8 cellular contexts compared by ENCODE assay signal in genomic region chr1:150165622-150166612, GRCh38. TPM values are rescaled to one million over a fixed set of nuclear protein-coding genes. Genes with fewer than 3 reads are reported as not detected.
DNase-seq lines count a peak whose midpoint lies in the region; ATAC-seq, FAIRE-seq and TF ChIP-seq lines count a peak whose summit lies in the region.

No MANE protein-coding gene starts in this region.

- H3K27ac Mint-ChIP-seq in CD4-positive, alpha-beta memory T cell, result peak overlapping the region in 3 of 7 donors; percentile 32 to 62 (median 48)

- no peaks in the 10 kb centered on the region for H3K27me3 Mint-ChIP-seq in CD4-positive, alpha-beta memory T cell

- peaks cover 17% of the 10 kb centered on the region for H3K4me1 ChIP-seq in CD4-positive, alpha-beta memory T cell (ENCODE audit: insufficient read depth, low read length)
- no peaks in the 10 kb centered on the region for H3K4me1 ChIP-seq in HEK293 (ENCODE audit: control insufficient read depth, insufficient read depth, low read length)

- peaks cover 3% of the 10 kb centered on the region in 2 donors for H3K36me3 Mint-ChIP-seq in CD4-positive, alpha-beta memory T cell

- H3K36me3 ChIP-seq in CD4-positive, alpha-beta memory T cell (ENCODE audit: insufficient read depth, low read length), result no peaks in the 10 kb centered on the region
- no peaks in the 10 kb centered on the region for H3K36me3 ChIP-seq in HEK293 (ENCODE audit: control insufficient read depth in 2 of 2, insufficient read depth in 1 of 2, low read length in 2 of 2)

- CTCF ChIA-PET in CD4-positive, alpha-beta memory T cell (lab: Charles Lee; ENCODE audit: partially characterized antibody), result interaction anchor here (0.7 to 19.3 kb wide), 19 partner anchors 9 to 202 kb away, joined by 3 to 574 read pairs (median 5); partner anchors contain the start of genes OTUD7B and VPS45
- CTCF ChIA-PET in HEK293 (lab: Yijun Ruan, JAX), result interaction anchor here (0.6 to 3.7 kb wide), 27 partner anchors 8 to 316 kb away, joined by 3 to 28 read pairs (median 4); partner anchors contain the start of genes PLEKHO1 and VPS45

- H3K4me1 Mint-ChIP-seq in CD4-positive, alpha-beta memory T cell, result peaks cover 21 to 27% (median 25%) of the 10 kb centered on the region in 4 donors

- POLR2A ChIA-PET in CD4-positive, alpha-beta memory T cell (lab: Charles Lee; ENCODE audit: partially characterized antibody), result interaction anchor here (1.4 to 11.2 kb wide), 5 partner anchors 10 to 98 kb away, joined by 4 to 130 read pairs (median 6); partner anchors contain the start of genes PLEKHO1 and VPS45
- POLR2A ChIA-PET in HEK293 (lab: Yijun Ruan, JAX), result interaction anchor here (0.9 to 1.5 kb wide), 3 partner anchors 16 to 279 kb away, joined by 3 to 4 read pairs (median 3); partner anchors contain the start of gene PLEKHO1

- no peaks in the 10 kb centered on the region for H3K9me3 ChIP-seq in CD4-positive, alpha-beta memory T cell (ENCODE audit: control insufficient read depth in 1 of 2, low read length in 2 of 2)
- H3K9me3 ChIP-seq in HEK293 (ENCODE audit: control insufficient read depth, insufficient read depth, low read depth, low read length), result no peaks in the 10 kb centered on the region

- H3K9me3 Mint-ChIP-seq in CD4-positive, alpha-beta memory T cell, result no peaks in the 10 kb centered on the region

- ATAC-seq in GM18858 (IDR thresholded peaks at IDR 0.05; ENCODE audit: unreplicated experiment) (no peak), GM19328 (IDR thresholded peaks at IDR 0.05; ENCODE audit: unreplicated experiment) (no peak)

- DNase-seq in CD4-positive, alpha-beta memory T cell, result peak; percentile 40 to 52 (median 47)
- DNase-seq in RCC 7860 (ENCODE audit: low spot score), result peak; percentile 20
- DNase-seq in activated naive CD4-positive, alpha-beta T cell treated with anti-CD3 and anti-CD28 coated beads, Interleukin-2, amount 50 U/mL, for 16 hours, result peak; percentile 53
- peak; percentile 82 for DNase-seq in iPS-NIHi7 (ENCODE audit: extremely low spot score)
- peak in 5 of 6 experiments; percentile 13 to 45 (median 35) for DNase-seq in stimulated activated naive CD4-positive, alpha-beta T cell (lab: John Stamatoyannopoulos, UW)

- no peak overlapping the region for H3K27ac ChIP-seq in CD4-positive, alpha-beta memory T cell (ENCODE audit: low read depth, low read length)
- H3K27ac ChIP-seq in HEK293 (ENCODE audit: extremely low read depth, low read depth, low read length), result no peak overlapping the region

- intact Hi-C loops in CD4-positive, alpha-beta memory T cell (cut with micrococcal nuclease), result loop anchor here (1.0 kb wide), 2 partner anchors 93 to 204 kb away; no protein-coding TSS in a partner anchor

- H3K27me3 ChIP-seq in CD4-positive, alpha-beta memory T cell (ENCODE audit: insufficient read depth, low read length), result no peaks in the 10 kb centered on the region

- no peak for FAIRE-seq in RCC 7860 (lab: Jason Lieb, UNC)

- H3K4me3 ChIP-seq in CD4-positive, alpha-beta memory T cell (ENCODE audit: low read length in 2 of 2), result no peak overlapping the region
- no peak overlapping the region for H3K4me3 ChIP-seq in HEK293 (ENCODE audit: low read depth, low read length)

- no peak overlapping the region for H3K4me3 Mint-ChIP-seq in CD4-positive, alpha-beta memory T cell

- TF ChIP-seq CTCF in HEK293 (tag by site-specific recombination; IDR thresholded peaks at IDR 0.05), result peak; percentile 30; the same call in 1 of the 2 replicates

TF ChIP-seq in HEK293, 187 proteins besides CTCF, POLR2A, EP300 and RAD21 (continues in another document):
- TF ChIP-seq ZNF335 (tag by site-specific recombination; conservative IDR thresholded peaks at IDR 0.05), result peak; percentile 38; the same call in 1 of the 2 replicates
- TF ChIP-seq ZBTB17 (tag by site-specific recombination; IDR thresholded peaks at IDR 0.05), result 0 out of 2 replicates have a peak, but pooled peaks have one; percentile 24
- TF ChIP-seq ZNF398 (tag by site-specific recombination; IDR thresholded peaks at IDR 0.05), result no peak
- TF ChIP-seq ZSCAN4 (tag by site-specific recombination; IDR thresholded peaks at IDR 0.05), result 0 out of 2 replicates have a peak, but pooled peaks have one; percentile 8
- peak; percentile 31; the same call in 1 of the 2 replicates for TF ChIP-seq PATZ1 (tag by site-specific recombination; IDR thresholded peaks at IDR 0.05)
- TF ChIP-seq ZNF10 (tag by site-specific recombination; IDR thresholded peaks at IDR 0.05), result peak; percentile 89
- 0 out of 2 replicates have a peak, but pooled peaks have one; percentile 15 for TF ChIP-seq ZBTB10 (tag by site-specific recombination; IDR thresholded peaks at IDR 0.05)
- TF ChIP-seq ZNF324 (tag by site-specific recombination; IDR thresholded peaks at IDR 0.05), result 0 out of 2 replicates have a peak, but pooled peaks have one; percentile 23
- TF ChIP-seq ZNF660 (tag by site-specific recombination; IDR thresholded peaks at IDR 0.05), result no peak
- peak; percentile 54; the same call in 1 of the 2 replicates for TF ChIP-seq ZNF692 (tag by site-specific recombination; IDR thresholded peaks at IDR 0.05)
- peak; percentile 94 for TF ChIP-seq ZNF600 (tag by site-specific recombination; IDR thresholded peaks at IDR 0.05)
- TF ChIP-seq KLF9 (tag by site-specific recombination; IDR thresholded peaks at IDR 0.05; ENCODE audit: low read depth), result 0 out of 2 replicates have a peak, but pooled peaks have one; percentile 47

RNA-seq across cellular contexts. Expression of gene PLEKHO1, which starts 16.2 kb away (rescaled TPM):
- total RNA-seq in CD4-positive, alpha-beta memory T cell, result 100 to 1,000 TPM; 154 TPM
- 10 to 100 TPM; 40.5 to 43.5 TPM for polyA plus RNA-seq in CD4-positive, alpha-beta memory T cell

Comparison
In these comparisons a context has a peak if more than half of its experiments do, and no peak if none do; other contexts are left out.
1. DNase-seq: peak in every context shown above with its lines; median percentile 82 in iPS-NIHi7; 53 in activated naive CD4-positive, alpha-beta T cell treated with anti-CD3 and anti-CD28 coated beads, Interleukin-2, amount 50 U/mL, for 16 hours; 47 in CD4-positive, alpha-beta memory T cell; 35 in stimulated activated naive CD4-positive, alpha-beta T cell; 20 in RCC 7860.